Comparison of ENCODE assay signal across 16 cellular contexts in genomic region chr1:94617139-94617805, GRCh38.
DNase-seq lines count a peak whose midpoint lies in the region; ATAC-seq, FAIRE-seq and TF ChIP-seq lines count a peak whose summit lies in the region.
"Had no signal": no experiment of that assay in that cellular context is flagged by ENCODE, and none has a peak within 500 bp of the region (broad histone marks: within the 10 kb centered on the region; RNA-seq: fewer than 3 reads in every experiment).

No MANE protein-coding gene starts in this region.

- intact Hi-C loops in MCF 10A (cut with micrococcal nuclease): no loop called here
- intact Hi-C loops in breast epithelium (cut with DNase I; ENCODE audit: low total_unique reads): no loop called here

- H3K27ac ChIP-seq in breast epithelium (no peak overlapping the region), substantia nigra (ENCODE audit: low read depth, low read length, poor library complexity, severe bottlenecking) (no peak overlapping the region)
- H3K27ac ChIP-seq: 22Rv1, upper lobe of left lung had no signal

- FAIRE-seq in urothelium cell line (lab: Jason Lieb, UNC): peak; percentile 63

- no peaks in the 10 kb centered on the region for H3K27me3 ChIP-seq in breast epithelium
- H3K27me3 ChIP-seq: upper lobe of left lung had no signal

- no peaks in the 10 kb centered on the region for H3K36me3 ChIP-seq in breast epithelium
- H3K36me3 ChIP-seq: upper lobe of left lung had no signal

- no peak for TF ChIP-seq POLR2A in breast epithelium (IDR thresholded peaks at IDR 0.05)

- H3K4me1 ChIP-seq in breast epithelium: peaks cover 0 to 10% of the 10 kb centered on the region in 2 donors

- CTCF ChIA-PET in MCF 10A (lab: Yijun Ruan, JAX): interaction anchor here (1.4 to 3.2 kb wide), 3 partner anchors 12 to 76 kb away, joined by 3 to 17 read pairs (median 6); partner anchors contain the start of gene F3

- H3K9me3 ChIP-seq in breast epithelium: no peaks in the 10 kb centered on the region
- H3K9me3 ChIP-seq: upper lobe of left lung had no signal

- H3K4me3 ChIP-seq in breast epithelium: no peak overlapping the region
- H3K4me3 ChIP-seq: upper lobe of left lung had no signal

- peaks cover 42% of the 10 kb centered on the region for H3K4me1 Mint-ChIP-seq in MCF 10A (ENCODE audit: insufficient read depth, unreplicated experiment)
- peaks cover 9% of the 10 kb centered on the region for H3K4me1 Mint-ChIP-seq in nephron progenitor cell
- H3K4me1 Mint-ChIP-seq in activated T-helper 17 cell treated with anti-CD3 and anti-CD28 coated beads, Interleukin-2, amount 50 U/mL, for 72 hours: no peaks in the 10 kb centered on the region

- DNase-seq in MCF 10A (ENCODE audit: unreplicated experiment): peak; percentile 58
- no peak for DNase-seq in breast epithelium (ENCODE audit: low spot score in 2 of 2)
- DNase-seq in T1000 (lab: John Stamatoyannopoulos, UW): peak; percentile 29
- DNase-seq in glomerular visceral epithelial cell (ENCODE audit: extremely low spot score): peak; percentile 78
- no peak for DNase-seq in urothelium cell line (ENCODE audit: low spot score)
- no peak for DNase-seq in substantia nigra (lab: John Stamatoyannopoulos, UW)
- DNase-seq in nephron progenitor cell: no peak
- DNase-seq: hippocampal formation; NCI-H345; stimulated activated CD4-positive, alpha-beta T cell treated with anti-CD3 and anti-CD28 coated beads, Interleukin-2, amount 100 ng/mL, for 24 hours had no signal

- POLR2A ChIA-PET in MCF 10A (lab: Yijun Ruan, JAX): interaction anchor here (1.4 kb wide), 1 partner anchor 18 kb away, joined by 5 read pairs; no protein-coding TSS in a partner anchor

- BruUV-seq in MCF 10A (replicated peaks; lab: Mats Ljungman, UMichigan): no TSS peak

- no peaks in the 10 kb centered on the region for H3K27me3 Mint-ChIP-seq in MCF 10A (ENCODE audit: insufficient read depth, unreplicated experiment)
- peaks cover 3% of the 10 kb centered on the region for H3K27me3 Mint-ChIP-seq in nephron progenitor cell (ENCODE audit: low read depth, poor library complexity)
- peaks cover 19% of the 10 kb centered on the region for H3K27me3 Mint-ChIP-seq in activated T-helper 17 cell treated with anti-CD3 and anti-CD28 coated beads, Interleukin-2, amount 50 U/mL, for 72 hours

- no peaks in the 10 kb centered on the region for H3K9me3 Mint-ChIP-seq in MCF 10A (ENCODE audit: unreplicated experiment)
- H3K9me3 Mint-ChIP-seq in nephron progenitor cell: peaks cover 18% of the 10 kb centered on the region
- no peaks in the 10 kb centered on the region for H3K9me3 Mint-ChIP-seq in activated T-helper 17 cell treated with anti-CD3 and anti-CD28 coated beads, Interleukin-2, amount 50 U/mL, for 72 hours
- H3K9me3 Mint-ChIP-seq: natural killer cell treated with Interleukin-12 subunit alpha and Interleukin-12 subunit beta and Interleukin-15 and Interleukin-18, amount 100 ng/mL, for 72 hours had no signal

- no peaks in the 10 kb centered on the region for H3K36me3 Mint-ChIP-seq in MCF 10A (ENCODE audit: insufficient read depth, unreplicated experiment)
- H3K36me3 Mint-ChIP-seq in nephron progenitor cell (ENCODE audit: low read depth): no peaks in the 10 kb centered on the region
- H3K36me3 Mint-ChIP-seq in activated T-helper 17 cell treated with anti-CD3 and anti-CD28 coated beads, Interleukin-2, amount 50 U/mL, for 72 hours (ENCODE audit: low read depth): no peaks in the 10 kb centered on the region

- no peak for ATAC-seq in activated T-helper 17 cell treated with anti-CD3 and anti-CD28 coated beads, Interleukin-2, amount 50 U/mL, for 72 hours (replicated peaks)
- ATAC-seq: activated CD4-positive, CD25-positive, alpha-beta regulatory T cell treated with anti-CD3 and anti-CD28 coated beads, Interleukin-2, amount 50 U/mL, for 24 hours; activated naive CD4-positive, alpha-beta T cell treated with anti-CD3 and anti-CD28 coated beads, Interleukin-2, amount 50 U/mL, for 72 hours; natural killer cell treated with Interleukin-12 subunit alpha and Interleukin-12 subunit beta and Interleukin-15 and Interleukin-18, amount 100 ng/mL, for 72 hours had no signal

- no peak for TF ChIP-seq CTCF in MCF 10A (IDR thresholded peaks at IDR 0.05; ENCODE audit: unreplicated experiment)
- no peak for TF ChIP-seq CTCF in breast epithelium (IDR thresholded peaks at IDR 0.05)
- TF ChIP-seq CTCF in nephron progenitor cell (IDR thresholded peaks at IDR 0.05): no peak

- no peak overlapping the region for H3K27ac Mint-ChIP-seq in MCF 10A (ENCODE audit: low read depth, unreplicated experiment)
- no peak overlapping the region for H3K27ac Mint-ChIP-seq in nephron progenitor cell
- H3K27ac Mint-ChIP-seq in activated T-helper 17 cell treated with anti-CD3 and anti-CD28 coated beads, Interleukin-2, amount 50 U/mL, for 72 hours: no peak overlapping the region
- H3K27ac Mint-ChIP-seq: activated naive CD4-positive, alpha-beta T cell treated with anti-CD3 and anti-CD28 coated beads, Interleukin-2, amount 50 U/mL, for 72 hours; natural killer cell treated with Interleukin-12 subunit alpha and Interleukin-12 subunit beta and Interleukin-15 and Interleukin-18, amount 100 ng/mL, for 72 hours had no signal

- H3K4me3 Mint-ChIP-seq in MCF 10A (ENCODE audit: unreplicated experiment): no peak overlapping the region
- no peak overlapping the region for H3K4me3 Mint-ChIP-seq in nephron progenitor cell
- H3K4me3 Mint-ChIP-seq in activated T-helper 17 cell treated with anti-CD3 and anti-CD28 coated beads, Interleukin-2, amount 50 U/mL, for 72 hours: no peak overlapping the region
- H3K4me3 Mint-ChIP-seq: natural killer cell treated with Interleukin-12 subunit alpha and Interleukin-12 subunit beta and Interleukin-15 and Interleukin-18, amount 100 ng/mL, for 72 hours had no signal

Comparison
In these comparisons a context has a peak if more than half of its experiments do, and no peak if none do; other contexts are left out.
1. DNase-seq: peak in MCF 10A (single experiment), T1000 (single experiment) and glomerular visceral epithelial cell (single experiment); none in breast epithelium (0 of 2), urothelium cell line (single experiment), substantia nigra (0 of 49) and nephron progenitor cell (single experiment).